7 cellular contexts compared by ENCODE assay signal in genomic region chr2:130756041-130756720, GRCh38. TPM values are rescaled to one million over a fixed set of nuclear protein-coding genes. Genes with fewer than 3 reads are reported as not detected.
DNase-seq lines count a peak whose midpoint lies in the region; ATAC-seq and TF ChIP-seq lines count a peak whose summit lies in the region.

No MANE protein-coding gene starts in this region.

- no TSS peak for BruUV-seq in PC-9 (replicated peaks; lab: Mats Ljungman, UMichigan)

- in situ Hi-C loops in KBM-7 (cut with MboI; ENCODE audit: low pct_unique_long_range_greater_than_20kb, low sequenced_read_pairs) = no loop called here

- peak overlapping the region in 2 of 3 donors; percentile 46 to 62 for H3K4me3 ChIP-seq in breast epithelium
- no peak overlapping the region for H3K4me3 ChIP-seq in PC-9

- H4K20me1 ChIP-seq in PC-9 (ENCODE audit: insufficient read depth) = peaks cover 4% of the 10 kb centered on the region; the same call in 1 of the 2 replicates

- intact Hi-C loops in breast epithelium (cut with DNase I; ENCODE audit: low total_unique reads) (no loop called here), PC-9 (cut with micrococcal nuclease; ENCODE audit: unreplicated experiment) (no loop called here)

- H3K36me3 ChIP-seq in breast epithelium (no peaks in the 10 kb centered on the region), PC-9 (ENCODE audit: low read depth) (no peaks in the 10 kb centered on the region)

- peaks cover 0 to 56% of the 10 kb centered on the region in 2 donors for H3K27me3 ChIP-seq in breast epithelium
- peaks cover 85% of the 10 kb centered on the region for H3K27me3 ChIP-seq in PC-9 (ENCODE audit: insufficient read depth, low read depth)

- no peak for TF ChIP-seq POLR2A in breast epithelium (IDR thresholded peaks at IDR 0.05)

- no peak overlapping the region for H2AFZ ChIP-seq in PC-9

- H3K9me2 ChIP-seq in PC-9 (ENCODE audit: insufficient read depth) = no peaks in the 10 kb centered on the region

- H3K9me3 ChIP-seq in breast epithelium (no peaks in the 10 kb centered on the region), PC-9 (ENCODE audit: insufficient read depth, low read depth) (no peaks in the 10 kb centered on the region)

- peak; percentile 55 for ATAC-seq in GM19023 (IDR thresholded peaks at IDR 0.05; ENCODE audit: unreplicated experiment)
- ATAC-seq in HG02840 (IDR thresholded peaks at IDR 0.05; ENCODE audit: low FRiP score, unreplicated experiment) = no peak

- H3K4me1 ChIP-seq in breast epithelium (no peaks in the 10 kb centered on the region), PC-9 (replicated peaks; ENCODE audit: insufficient read depth) (no peaks in the 10 kb centered on the region)

- H3K4me2 ChIP-seq in PC-9 = no peak overlapping the region

- no peaks in the 10 kb centered on the region for H3K79me2 ChIP-seq in PC-9 (ENCODE audit: low read depth)

- no peaks in the 10 kb centered on the region for H3F3A ChIP-seq in PC-9 (ENCODE audit: insufficient read depth, low read depth)

- CTCF ChIA-PET in PC-9 (lab: Charles Lee) = no interaction called here

- DNase-seq in KBM-7 = peak; percentile 10
- no peak for DNase-seq in breast epithelium (ENCODE audit: low spot score in 2 of 2)
- DNase-seq in left kidney (ENCODE audit: low read depth, low spot score) = peak; percentile 88
- DNase-seq in SKM-1 (lab: John Stamatoyannopoulos, UW; ENCODE audit: unreplicated experiment) = no peak
- DNase-seq in PC-9 = no peak

- POLR2A ChIA-PET in PC-9 (lab: Charles Lee; ENCODE audit: unreplicated experiment) = no interaction called here

- TF ChIP-seq CTCF in breast epithelium (IDR thresholded peaks at IDR 0.05) = no peak
- no peak for TF ChIP-seq CTCF in PC-9 (conservative IDR thresholded peaks at IDR 0.05)

- H3K27ac ChIP-seq in breast epithelium (no peak overlapping the region), PC-9 (no peak overlapping the region)

RNA-seq across cellular contexts. Expression of gene AMER3, which starts 0.8 kb away (rescaled TPM):
- total RNA-seq in breast epithelium (not detected), PC-9 (2021) (not detected in 2 replicates)

RNA-seq across cellular contexts. Expression of gene GPR148, which starts 27.3 kb away (rescaled TPM):
- not detected for total RNA-seq in breast epithelium
- not detected in 2 replicates for total RNA-seq in PC-9 (2021)

Comparison
In these comparisons a context has a peak if more than half of its experiments do, and no peak if none do; other contexts are left out.
1. DNase-seq: peak in KBM-7 (single experiment) and left kidney (single experiment); none in breast epithelium (0 of 2), SKM-1 (single experiment) and PC-9 (0 of 2).